In genomic region chr16:6112700-6113099, GRCh38 we compare ENCODE assay signal across 7 cellular contexts.
"Had no signal": no experiment of that assay in that cellular context is flagged by ENCODE, and none has a peak within 500 bp of the region (broad histone marks: within the 10 kb centered on the region; RNA-seq: fewer than 3 reads in every experiment).

No MANE protein-coding gene starts in this region.

- H2AFZ ChIP-seq: GM23338 had no signal

- H3K4me2 ChIP-seq: GM23338 had no signal

- H3K4me3 ChIP-seq: GM23338 had no signal

- FAIRE-seq: H1, H54, HTR-8/SVneo had no signal

- ATAC-seq: GM23338 had no signal

- DNase-seq: H9, HCEC 1CT, KBM-7 had no signal
